Comparison of ENCODE assay signal across 2 cellular contexts in genomic region chr10:71698737-71699136, GRCh38.
TF ChIP-seq lines count a peak whose summit lies in the region.

No MANE protein-coding gene starts in this region.

TF ChIP-seq in HEK293, 187 proteins besides CTCF, POLR2A, EP300 and RAD21 (continued from another document):
- no peak for TF ChIP-seq REST (tag by site-specific recombination; IDR thresholded peaks at IDR 0.05)
TF ChIP-seq in HEK293: peak in this region for 1.

TF ChIP-seq in GM12878, 131 proteins besides CTCF, POLR2A, EP300 and RAD21:
- TF ChIP-seq NKRF (conservative IDR thresholded peaks at IDR 0.05): no peak
- TF ChIP-seq ZNF687 (IDR thresholded peaks at IDR 0.05): no peak
- TF ChIP-seq NFIC (IDR thresholded peaks at IDR 0.05; ENCODE audit: low read depth, low read length): peak; percentile 3; the same call in 1 of the 2 replicates
- peak; percentile 94 for TF ChIP-seq SMARCA5 (IDR thresholded peaks at IDR 0.05)
- no peak for TF ChIP-seq RB1 (IDR thresholded peaks at IDR 0.05; ENCODE audit: borderline replicate concordance)
- peak; percentile 84; the same call in 1 of the 2 replicates for TF ChIP-seq NFXL1 (IDR thresholded peaks at IDR 0.05; ENCODE audit: borderline replicate concordance)
- TF ChIP-seq MEF2B (IDR thresholded peaks at IDR 0.05; ENCODE audit: partially characterized antibody, poor library complexity, severe bottlenecking): no peak
- no peak for TF ChIP-seq RUNX3 (IDR thresholded peaks at IDR 0.05; ENCODE audit: low read length)
- TF ChIP-seq NBN (IDR thresholded peaks at IDR 0.05): 0 out of 2 replicates have a peak, but pooled peaks have one; percentile 21
- peak; percentile 78 for TF ChIP-seq ZNF217 (IDR thresholded peaks at IDR 0.05)
- TF ChIP-seq HDGF (IDR thresholded peaks at IDR 0.05): no peak
- no peak for TF ChIP-seq EGR1 (IDR thresholded peaks at IDR 0.05; ENCODE audit: borderline replicate concordance in 1 of 2, low read depth in 2 of 2, low read length in 2 of 2)
